ENCODE assay signal across 8 cellular contexts in genomic region chr17:38444151-38444550, GRCh38. TPM values are rescaled to one million over a fixed set of nuclear protein-coding genes. Genes with fewer than 3 reads are reported as not detected.
DNase-seq lines count a peak whose midpoint lies in the region; ATAC-seq, FAIRE-seq and TF ChIP-seq lines count a peak whose summit lies in the region.

No MANE protein-coding gene starts in this region.

- H3K27me3 ChIP-seq in KMS-11 (ENCODE audit: insufficient read depth, low read depth), result no peaks in the 10 kb centered on the region

- H4K20me1 ChIP-seq in KMS-11 (ENCODE audit: insufficient read depth), result no peaks in the 10 kb centered on the region

- no peaks in the 10 kb centered on the region for H3K36me3 ChIP-seq in KMS-11 (ENCODE audit: insufficient read depth)

- peaks cover 25% of the 10 kb centered on the region for H3K4me1 ChIP-seq in KMS-11 (ENCODE audit: low read depth, poor library complexity, severe bottlenecking)

- H3K4me2 ChIP-seq in KMS-11, result peak overlapping the region; percentile 74; the same call in 1 of the 2 replicates

- DNase-seq in DMS53 (lab: John Stamatoyannopoulos, UW) (peak; percentile 81), RPMI7951 (ENCODE audit: low read depth) (peak; percentile 47), glomerular visceral epithelial cell (ENCODE audit: extremely low spot score) (peak; percentile 76), pons (ENCODE audit: low spot score) (peak; percentile 80), urothelium cell line (ENCODE audit: low spot score) (peak; percentile 78)
- peak; percentile 16 for DNase-seq in activated gamma-delta T cell treated with anti-CD3 and anti-CD28 coated beads, Interleukin-2, amount 50 U/mL, for 16 hours (ENCODE audit: low read depth)

- H2AFZ ChIP-seq in KMS-11 (ENCODE audit: low read depth), result no peak overlapping the region

- ATAC-seq in HG02840 (IDR thresholded peaks at IDR 0.05; ENCODE audit: low FRiP score, unreplicated experiment), result no peak

- FAIRE-seq in urothelium cell line (lab: Jason Lieb, UNC), result no peak

- peak overlapping the region; percentile 61; the same call in 1 of the 2 replicates for H3K27ac ChIP-seq in KMS-11

- TF ChIP-seq CTCF in KMS-11 (conservative IDR thresholded peaks at IDR 0.05; ENCODE audit: low read depth, low read length), result peak; percentile 86

- no peak overlapping the region for H3K4me3 ChIP-seq in KMS-11 (IDR thresholded peaks at IDR 0.05; ENCODE audit: insufficient read depth, low read depth, low read length)

- H3K79me2 ChIP-seq in KMS-11 (ENCODE audit: insufficient read depth, low read depth), result no peaks in the 10 kb centered on the region; the same call in 1 of the 2 replicates

- peak overlapping the region; percentile 22; the same call in 1 of the 2 replicates for H3K9ac ChIP-seq in KMS-11

RNA-seq across cellular contexts. Expression of gene ARHGAP23, which starts 15.9 kb away (rescaled TPM):
- total RNA-seq in RPMI7951 (2014; rRNA removed; shearing (Covaris generic)), result 4.6 and 6.3 TPM in 2 replicates

Comparison
In these comparisons a context has a peak if more than half of its experiments do, and no peak if none do; other contexts are left out.
1. DNase-seq: peak in every context shown above with its lines; median percentile 81 in DMS53; 80 in pons; 78 in urothelium cell line; 76 in glomerular visceral epithelial cell; 47 in RPMI7951; 16 in activated gamma-delta T cell treated with anti-CD3 and anti-CD28 coated beads, Interleukin-2, amount 50 U/mL, for 16 hours.